ENCODE assay signal across 8 cellular contexts in genomic region chr6:89638320-89639195, GRCh38. TPM values are rescaled to one million over a fixed set of nuclear protein-coding genes. Genes with fewer than 3 reads are reported as not detected.
DNase-seq lines count a peak whose midpoint lies in the region; ATAC-seq lines count a peak whose summit lies in the region.

Gene LYRM2, minus strand, starts transcription at chr6:89638747. Its CDS starts 31 bp downstream, at chr6:89638716.

- DNase-seq in COLO829 (ENCODE audit: low spot score) (peak; percentile 89), HT1080 (ENCODE audit: low read depth) (peak; percentile 89), NOMO-1 treated with DMSO at 0.1 percent for 48 hours (lab: John Stamatoyannopoulos, UW; ENCODE audit: unreplicated experiment) (peak; percentile 91), memory B cell (ENCODE audit: low spot score in 2 of 2) (peak; percentile 90 to 93)
- peak; percentile 79 to 81 for DNase-seq in activated CD8-positive, alpha-beta memory T cell treated with anti-CD3 and anti-CD28 coated beads for 4 hours (ENCODE audit: low read depth in 2 of 2)
- peak; percentile 88 to 90 (median 88) for DNase-seq in effector memory CD8-positive, alpha-beta T cell
- DNase-seq in stimulated activated CD8-positive, alpha-beta memory T cell treated with anti-CD3 and anti-CD28 coated beads, Interleukin-12 subunit alpha, Interleukin-12 subunit beta, amount 100 ng/mL, for 24 hours (ENCODE audit: extremely low read depth) = peak; percentile 86

- H3K9me3 Mint-ChIP-seq in effector memory CD8-positive, alpha-beta T cell = no peaks in the 10 kb centered on the region
- no peaks in the 10 kb centered on the region for H3K9me3 Mint-ChIP-seq in memory B cell

- ATAC-seq in GM21360 (IDR thresholded peaks at IDR 0.05; ENCODE audit: unreplicated experiment) (peak; percentile 97), memory B cell (ENCODE audit: low read depth) (peak; percentile 90)
- peak; percentile 92 for ATAC-seq in effector memory CD8-positive, alpha-beta T cell (replicated peaks)

- peak within 1 kb of the TSS; percentile 85 to 91 for H3K4me3 Mint-ChIP-seq in effector memory CD8-positive, alpha-beta T cell
- peak within 1 kb of the TSS; percentile 91 for H3K4me3 Mint-ChIP-seq in memory B cell

- H3K27ac Mint-ChIP-seq in effector memory CD8-positive, alpha-beta T cell = peak within 1 kb of the TSS; percentile 99
- H3K27ac Mint-ChIP-seq in memory B cell = peak within 1 kb of the TSS; percentile 96

- H3K36me3 Mint-ChIP-seq in effector memory CD8-positive, alpha-beta T cell (ENCODE audit: insufficient read depth) = peaks cover 46% of the 10 kb centered on the region
- peaks cover 19% of the 10 kb centered on the region for H3K36me3 Mint-ChIP-seq in memory B cell

- H3K27me3 Mint-ChIP-seq in effector memory CD8-positive, alpha-beta T cell = no peaks in the 10 kb centered on the region
- no peaks in the 10 kb centered on the region for H3K27me3 Mint-ChIP-seq in memory B cell

- peaks cover 18% of the 10 kb centered on the region in 2 donors for H3K4me1 Mint-ChIP-seq in effector memory CD8-positive, alpha-beta T cell (ENCODE audit: low read depth in 2 of 2)
- H3K4me1 Mint-ChIP-seq in memory B cell = peaks cover 14% of the 10 kb centered on the region

RNA-seq across cellular contexts. Expression of gene LYRM2, which starts in this region (rescaled TPM):
- 16.4 and 24.4 TPM in 2 replicates for total RNA-seq in HT1080 (2014; rRNA removed; shearing (Covaris generic))
- 33.7 and 54.2 TPM in 2 replicates for polyA plus RNA-seq in HT1080 (2015; cell fraction: cytosol; rRNA removed)
- polyA plus RNA-seq in HT1080 (2015; cell fraction: nucleus; rRNA removed) = 20.0 and 24.5 TPM in 2 replicates

Comparison
In these comparisons a context has a peak if more than half of its experiments do, and no peak if none do; other contexts are left out.
1. Peak in every context shown above with its lines: DNase-seq and ATAC-seq.